In genomic region chr7:100866721-100867039, GRCh38 we compare ENCODE assay signal across 9 cellular contexts. TPM values are rescaled to one million over a fixed set of nuclear protein-coding genes. Genes with fewer than 3 reads are reported as not detected.
DNase-seq lines count a peak whose midpoint lies in the region; ATAC-seq, FAIRE-seq and TF ChIP-seq lines count a peak whose summit lies in the region.
"Had no signal": no experiment of that assay in that cellular context is flagged by ENCODE, and none has a peak within 500 bp of the region (broad histone marks: within the 10 kb centered on the region; RNA-seq: fewer than 3 reads in every experiment).

No MANE protein-coding gene starts in this region.

- intact Hi-C loops in Right ventricle myocardium inferior (cut with DNase I) (no loop called here), cardiac septum (cut with DNase I) (loop anchor here (2.0 kb wide), 1 partner anchor 28 kb away; no protein-coding TSS in a partner anchor), K562 (cut with micrococcal nuclease) (no loop called here)

- BruUV-seq in K562 (replicated peaks; lab: Mats Ljungman, UMichigan), result no TSS peak

- 44% methylated on average over 5 of the region's 5 CpGs for WGBS in K562 (ENCODE audit: insufficient coverage, low coverage, missing lambda C conversion rate)
- 44 to 64% methylated on average over 5 of the region's 5 CpGs for WGBS in lung, 2 donors
- 7 to 41% methylated on average over 2 to 5 of the region's 5 CpGs for WGBS in upper lobe of left lung, 2 donors

- TF ChIP-seq POLR2A in K562 (conservative IDR thresholded peaks at IDR 0.05) (no peak), upper lobe of left lung (IDR thresholded peaks at IDR 0.05) (no peak)

- H3K4me2 ChIP-seq in K562 (ENCODE audit: insufficient read depth, low read length), result peak overlapping the region; percentile 95

- peaks cover 31% of the 10 kb centered on the region for H3K79me2 ChIP-seq in K562 (ENCODE audit: control insufficient read depth, insufficient read depth, low read length)

- TF ChIP-seq RAD21 in K562 (CRISPR knock-in tag; conservative IDR thresholded peaks at IDR 0.05 in 1 of 2, IDR thresholded peaks at IDR 0.05 in 1 of 2), result no peak

- ATAC-seq in Right ventricle myocardium inferior (peak; percentile 9), K562 (no peak), lung (ENCODE audit: insufficient read depth, low FRiP score) (no peak), upper lobe of left lung (ENCODE audit: low FRiP score in 2 of 2) (peak in 1 of 2 donors; percentile 1)

- TF ChIP-seq CTCF in K562 (IDR thresholded peaks at IDR 0.05 in 2 of 3, conservative IDR thresholded peaks at IDR 0.05 in 1 of 3; ENCODE audit: insufficient read depth in 2 of 3, low read depth in 1 of 3, low read length in 3 of 3), result 0 out of 6 replicates have a peak, but pooled peaks of 1 of the 3 experiments have one; percentile 0
- TF ChIP-seq CTCF in lung (IDR thresholded peaks at IDR 0.05; ENCODE audit: control extremely low read depth, extremely low read depth), result no peak
- no peak for TF ChIP-seq CTCF in upper lobe of left lung (IDR thresholded peaks at IDR 0.05)
- TF ChIP-seq CTCF in GM10248 (IDR thresholded peaks at IDR 0.05; ENCODE audit: control extremely low read depth, extremely low read depth, low read depth, missing control alignments), result no peak

- H3K4me1 ChIP-seq in K562 (replicated peaks in 1 of 2; ENCODE audit: control insufficient read depth in 2 of 2, insufficient read depth in 2 of 2, low read length in 2 of 2), result peaks cover 18 to 53% of the 10 kb centered on the region in 2 experiments
- peaks cover 0 to 7% of the 10 kb centered on the region in 2 donors for H3K4me1 ChIP-seq in lung (ENCODE audit: control insufficient read depth in 2 of 2, insufficient read depth in 2 of 2, low read length in 2 of 2)
- H3K4me1 ChIP-seq in upper lobe of left lung, result peaks cover 26 to 39% (median 26%) of the 10 kb centered on the region in 4 donors

- no peaks in the 10 kb centered on the region for H3K9me3 ChIP-seq in K562 (replicated peaks; ENCODE audit: control insufficient read depth, insufficient read depth, low read depth, low read length)
- H3K9me3 ChIP-seq in lung (ENCODE audit: control insufficient read depth in 2 of 2, insufficient read depth in 1 of 2, low read length in 1 of 2), result no peaks in the 10 kb centered on the region
- H3K9me3 ChIP-seq in upper lobe of left lung, result no peaks in the 10 kb centered on the region

- H3K4me3 ChIP-seq in K562, result peak overlapping the region; percentile 90
- peak overlapping the region; percentile 25 for H3K4me3 ChIP-seq in lung
- H3K4me3 ChIP-seq in upper lobe of left lung, result peak overlapping the region; percentile 10 to 86 (median 70)

- in situ Hi-C loops in K562 (cut with MboI), result no loop called here

- FAIRE-seq in K562 (lab: Jason Lieb, UNC), result no peak

- TF ChIP-seq EP300 in K562 (IDR thresholded peaks at IDR 0.05; ENCODE audit: low read length), result no peak
- TF ChIP-seq EP300 in upper lobe of left lung (IDR thresholded peaks at IDR 0.05), result no peak

- DNase-seq in Right ventricle myocardium inferior (ENCODE audit: missing footprints) (no peak), cardiac septum (ENCODE audit: low spot score) (no peak), K562 (ENCODE audit: extremely low read depth in 1 of 4, low spot score in 3 of 4) (no peak), lung (ENCODE audit: low spot score) (no peak), upper lobe of left lung (no peak), NCI-H510A (lab: John Stamatoyannopoulos, UW) (no peak), NCI-H2081 treated with DMSO at 0.1 percent for 48 hours (lab: John Stamatoyannopoulos, UW) (no peak), GM10248 (ENCODE audit: extremely low spot score) (no peak)
- DNase-seq: activated effector memory CD4-positive, alpha-beta T cell treated with Interleukin-2 at 50 U/mL for 16 hours had no signal

- H3K36me3 ChIP-seq in K562 (ENCODE audit: control insufficient read depth, insufficient read depth, low read length), result peaks cover 43% of the 10 kb centered on the region; the same call in 2 of the 3 replicates
- H3K36me3 ChIP-seq in lung (ENCODE audit: control insufficient read depth in 2 of 2, insufficient read depth in 2 of 2, low read length in 2 of 2), result peaks cover 0 to 19% of the 10 kb centered on the region in 2 donors
- peaks cover 3 to 28% (median 14%) of the 10 kb centered on the region in 4 donors for H3K36me3 ChIP-seq in upper lobe of left lung

- H3K9ac ChIP-seq in K562 (ENCODE audit: insufficient read depth in 1 of 2, low read depth in 2 of 2, low read length in 2 of 2), result peak overlapping the region; percentile 98

- H3K9me1 ChIP-seq in K562 (ENCODE audit: control insufficient read depth, insufficient read depth, low read length), result no peaks in the 10 kb centered on the region

- POLR2A ChIA-PET in K562 (lab: Yijun Ruan, JAX) (interaction anchor here (0.6 to 1.0 kb wide), 3 partner anchors 12 to 438 kb away, joined by 3 to 6 read pairs (median 3); no protein-coding TSS in a partner anchor), GM10248 (lab: Yijun Ruan, JAX) (interaction anchor here (0.7 kb wide), 1 partner anchor 14 kb away, joined by 3 read pairs; the partner anchor contains the start of gene SLC12A9)

- H4K20me1 ChIP-seq in K562 (replicated peaks; ENCODE audit: control insufficient read depth, insufficient read depth, low read length), result no peaks in the 10 kb centered on the region

- CTCF ChIA-PET in K562 (lab: Yijun Ruan, JAX; ENCODE audit: low intra/inter-chr PET ratio), result no interaction called here
- CTCF ChIA-PET in GM10248 (lab: Yijun Ruan, JAX), result interaction anchor here (0.8 to 1.4 kb wide), 2 partner anchors 14 to 277 kb away, joined by 3 to 4 read pairs; partner anchors contain the start of gene SLC12A9

- H3K27me3 ChIP-seq in K562 (ENCODE audit: control insufficient read depth in 2 of 2, insufficient read depth in 2 of 2, low read length in 2 of 2) (no peaks in the 10 kb centered on the region), lung (ENCODE audit: control insufficient read depth, insufficient read depth) (no peaks in the 10 kb centered on the region), upper lobe of left lung (no peaks in the 10 kb centered on the region)

- peak overlapping the region; percentile 82 for H2AFZ ChIP-seq in K562 (ENCODE audit: low read depth, low read length)

- H3K27ac ChIP-seq in K562 (ENCODE audit: extremely low read depth, low read depth, low read length) (peak overlapping the region; percentile 97), lung (ENCODE audit: low read depth in 1 of 2, low read length in 1 of 2) (peak overlapping the region; percentile 72 to 78), upper lobe of left lung (peak overlapping the region; percentile 86 to 97 (median 95))

RNA-seq across cellular contexts. Expression of gene TRIP6, which starts 0.5 kb away (rescaled TPM):
- total RNA-seq in Right ventricle myocardium inferior, result 15.5 TPM
- 24.4 TPM for total RNA-seq in cardiac septum
- total RNA-seq in K562 (2011; cell fraction: chromatin; rRNA removed; ENCODE audit: low replicate concordance), result 66.0 and 118 TPM in 2 replicates
- 92.2 and 99.2 TPM in 2 replicates for total RNA-seq in K562 (2011; cell fraction: nucleolus; rRNA removed)
- total RNA-seq in K562 (2011; cell fraction: nucleoplasm; rRNA removed), result 66.9 and 80.3 TPM in 2 replicates
- 104 and 108 TPM in 2 replicates for total RNA-seq in K562 (2014; rRNA removed)
- 28.3 and 28.9 TPM in 2 replicates for total RNA-seq in K562 (2014; rRNA removed; fragmentation: Illumina TruSeq; extraction: Trizol)
- total RNA-seq in K562 (2015; rRNA removed; fragmentation: Illumina TruSeq; extraction: Trizol), result 85.7 and 90.5 TPM in 2 replicates
- 141 and 148 TPM in 2 replicates for total RNA-seq in K562 (2021)
- 48.5 and 54.0 TPM in 2 replicates for polyA plus RNA-seq in K562 (2011; rRNA removed)
- 55.2 and 103 TPM in 2 replicates for polyA plus RNA-seq in K562 (2011; cell fraction: cytosol; rRNA removed)
- 104 and 125 TPM in 2 replicates for polyA plus RNA-seq in K562 (2011; cell fraction: nucleus; rRNA removed)
- 96.4 and 111 TPM in 2 replicates for polyA plus RNA-seq in K562 (2012)
- 35.6 and 78.2 TPM in 2 replicates for polyA plus RNA-seq in K562 (2014; fragmentation: Illumina TruSeq; extraction: Trizol)
- 10 to 100 TPM in 1 of 2 experiments, 1 to 10 TPM in 1; 5.9 to 12.0 TPM for polyA plus RNA-seq in K562 (2014; fragmentation: Nextera tagmentation; extraction: Ambion mirVana)
- 103 and 112 TPM in 2 replicates for polyA plus RNA-seq in K562 (2014; rRNA removed)
- polyA minus RNA-seq in K562 (2011; rRNA and poly(A)+ RNA removed), result 16.6 and 36.4 TPM in 2 replicates
- polyA minus RNA-seq in K562 (2011; cell fraction: cytosol; rRNA and poly(A)+ RNA removed), result 27.3 and 36.2 TPM in 2 replicates
- 31.2 and 31.5 TPM in 2 replicates for polyA minus RNA-seq in K562 (2011; cell fraction: nucleus; rRNA and poly(A)+ RNA removed)
- 10 to 100 TPM; 43.5 to 81.8 TPM for total RNA-seq in lung
- polyA plus RNA-seq in lung, result 10 to 100 TPM; 41.4 to 61.2 TPM
- 10 to 100 TPM; 17.8 to 74.3 (median 67.3) TPM for total RNA-seq in upper lobe of left lung

RNA-seq across cellular contexts. Expression of gene SRRT, which starts 8.2 kb away (rescaled TPM):
- 70.5 TPM for total RNA-seq in Right ventricle myocardium inferior
- 62.9 TPM for total RNA-seq in cardiac septum
- total RNA-seq in K562 (2011; cell fraction: chromatin; rRNA removed; ENCODE audit: low replicate concordance), result 448 and 751 TPM in 2 replicates
- total RNA-seq in K562 (2011; cell fraction: nucleolus; rRNA removed), result 282 and 327 TPM in 2 replicates
- 310 and 324 TPM in 2 replicates for total RNA-seq in K562 (2011; cell fraction: nucleoplasm; rRNA removed)
- total RNA-seq in K562 (2014; rRNA removed), result 155 and 156 TPM in 2 replicates
- total RNA-seq in K562 (2014; rRNA removed; fragmentation: Illumina TruSeq; extraction: Trizol), result 51.8 and 71.6 TPM in 2 replicates
- total RNA-seq in K562 (2015; rRNA removed; fragmentation: Illumina TruSeq; extraction: Trizol), result 80.6 and 84.4 TPM in 2 replicates
- 238 and 263 TPM in 2 replicates for total RNA-seq in K562 (2021)
- 36.5 and 68.2 TPM in 2 replicates for polyA plus RNA-seq in K562 (2011; rRNA removed)
- 31.1 and 47.3 TPM in 2 replicates for polyA plus RNA-seq in K562 (2011; cell fraction: cytosol; rRNA removed)
- polyA plus RNA-seq in K562 (2011; cell fraction: nucleus; rRNA removed), result 397 and 581 TPM in 2 replicates
- polyA plus RNA-seq in K562 (2012), result 151 and 218 TPM in 2 replicates
- polyA plus RNA-seq in K562 (2014; fragmentation: Illumina TruSeq; extraction: Trizol), result 143 and 145 TPM in 2 replicates
- 10 to 100 TPM; 10.3 to 16.7 TPM for polyA plus RNA-seq in K562 (2014; fragmentation: Nextera tagmentation; extraction: Ambion mirVana)
- polyA plus RNA-seq in K562 (2014; rRNA removed), result 140 and 171 TPM in 2 replicates
- 33.4 and 36.1 TPM in 2 replicates for polyA minus RNA-seq in K562 (2011; rRNA and poly(A)+ RNA removed)
- polyA minus RNA-seq in K562 (2011; cell fraction: cytosol; rRNA and poly(A)+ RNA removed), result 63.2 and 87.3 TPM in 2 replicates
- polyA minus RNA-seq in K562 (2011; cell fraction: nucleus; rRNA and poly(A)+ RNA removed), result 122 and 159 TPM in 2 replicates
- total RNA-seq in lung, result 100 to 1,000 TPM in 1 of 2 donors, 10 to 100 TPM in 1; 58.5 to 120 TPM
- polyA plus RNA-seq in lung, result 10 to 100 TPM; 76.1 to 79.8 TPM
- total RNA-seq in upper lobe of left lung, result 100 to 1,000 TPM in 4 of 6 donors, 10 to 100 TPM in 2; 57.9 to 324 (median 111) TPM

RNA-seq across cellular contexts. Expression of gene SLC12A9, which starts 14.2 kb away (rescaled TPM):
- total RNA-seq in Right ventricle myocardium inferior (10.2 TPM), cardiac septum (6.9 TPM), K562 (2014; rRNA removed) (10.7 and 13.8 TPM in 2 replicates), K562 (2014; rRNA removed; fragmentation: Illumina TruSeq; extraction: Trizol) (3.3 and 6.1 TPM in 2 replicates), K562 (2015; rRNA removed; fragmentation: Illumina TruSeq; extraction: Trizol) (7.9 and 10.7 TPM in 2 replicates), K562 (2021) (18.7 and 20.2 TPM in 2 replicates), lung (10 to 100 TPM; 28.5 to 49.1 TPM), upper lobe of left lung (10 to 100 TPM; 14.5 to 50.1 (median 43.9) TPM)
- 27.9 and 65.1 TPM in 2 replicates for total RNA-seq in K562 (2011; cell fraction: chromatin; rRNA removed; ENCODE audit: low replicate concordance)
- 41.7 and 43.0 TPM in 2 replicates for total RNA-seq in K562 (2011; cell fraction: nucleolus; rRNA removed)
- 36.7 and 51.5 TPM in 2 replicates for total RNA-seq in K562 (2011; cell fraction: nucleoplasm; rRNA removed)
- polyA plus RNA-seq in K562 (2011; rRNA removed) (8.4 and 10.6 TPM in 2 replicates), K562 (2014; fragmentation: Illumina TruSeq; extraction: Trizol) (11.7 and 13.7 TPM in 2 replicates), K562 (2014; fragmentation: Nextera tagmentation; extraction: Ambion mirVana) (under 1 TPM; 0.06 to 0.17 TPM), K562 (2014; rRNA removed) (14.6 and 15.6 TPM in 2 replicates), lung (10 to 100 TPM; 29.2 to 52.6 TPM)
- 7.7 and 17.8 TPM in 2 replicates for polyA plus RNA-seq in K562 (2011; cell fraction: cytosol; rRNA removed)
- 38.4 and 65.5 TPM in 2 replicates for polyA plus RNA-seq in K562 (2011; cell fraction: nucleus; rRNA removed)
- polyA plus RNA-seq in K562 (2012), result 14.9 and 15.6 TPM in 2 replicates
- polyA minus RNA-seq in K562 (2011; rRNA and poly(A)+ RNA removed), result 3.3 and 4.6 TPM in 2 replicates
- 8.4 and 8.9 TPM in 2 replicates for polyA minus RNA-seq in K562 (2011; cell fraction: cytosol; rRNA and poly(A)+ RNA removed)
- polyA minus RNA-seq in K562 (2011; cell fraction: nucleus; rRNA and poly(A)+ RNA removed), result 5.8 and 7.0 TPM in 2 replicates

RNA-seq across cellular contexts. Expression of gene UFSP1, which starts 22.8 kb away (rescaled TPM):
- 1.9 TPM for total RNA-seq in Right ventricle myocardium inferior
- 2.1 TPM for total RNA-seq in cardiac septum
- total RNA-seq in K562 (2011; cell fraction: chromatin; rRNA removed; ENCODE audit: low replicate concordance), result 2.3 and 9.4 TPM in 2 replicates
- total RNA-seq in K562 (2011; cell fraction: nucleolus; rRNA removed), result 15.4 and 16.7 TPM in 2 replicates
- 6.6 and 8.9 TPM in 2 replicates for total RNA-seq in K562 (2011; cell fraction: nucleoplasm; rRNA removed)
- 18.8 and 20.9 TPM in 2 replicates for total RNA-seq in K562 (2014; rRNA removed)
- total RNA-seq in K562 (2014; rRNA removed; fragmentation: Illumina TruSeq; extraction: Trizol), result 1.4 and 2.1 TPM in 2 replicates
- 3.5 and 3.7 TPM in 2 replicates for total RNA-seq in K562 (2015; rRNA removed; fragmentation: Illumina TruSeq; extraction: Trizol)
- 7.8 and 8.5 TPM in 2 replicates for total RNA-seq in K562 (2021)
- 1.7 and 2.3 TPM in 2 replicates for polyA plus RNA-seq in K562 (2011; rRNA removed)
- polyA plus RNA-seq in K562 (2011; cell fraction: cytosol; rRNA removed), result 1.4 and 7.3 TPM in 2 replicates
- polyA plus RNA-seq in K562 (2011; cell fraction: nucleus; rRNA removed), result 2.0 and 9.3 TPM in 2 replicates
- 4.0 and 6.4 TPM in 2 replicates for polyA plus RNA-seq in K562 (2012)
- polyA plus RNA-seq in K562 (2014; fragmentation: Illumina TruSeq; extraction: Trizol), result 1.3 and 2.0 TPM in 2 replicates
- under 1 TPM; 0.50 to 0.53 TPM for polyA plus RNA-seq in K562 (2014; fragmentation: Nextera tagmentation; extraction: Ambion mirVana)
- 13.5 and 14.3 TPM in 2 replicates for polyA plus RNA-seq in K562 (2014; rRNA removed)
- polyA minus RNA-seq in K562 (2011; rRNA and poly(A)+ RNA removed), result 1.4 and 2.4 TPM in 2 replicates
- polyA minus RNA-seq in K562 (2011; cell fraction: cytosol; rRNA and poly(A)+ RNA removed), result 3.8 and 6.0 TPM in 2 replicates
- 13.9 and 15.2 TPM in 2 replicates for polyA minus RNA-seq in K562 (2011; cell fraction: nucleus; rRNA and poly(A)+ RNA removed)
- total RNA-seq in lung, result 1 to 10 TPM; 1.5 to 5.8 TPM
- 1 to 10 TPM; 5.2 to 6.2 TPM for polyA plus RNA-seq in lung
- 1 to 10 TPM in 4 of 6 donors, under 1 TPM in 1, not detected in 1; 0.55 to 8.5 (median 4.8) TPM for total RNA-seq in upper lobe of left lung

RNA-seq across cellular contexts. Expression of gene ACHE, which starts 29.0 kb away (rescaled TPM):
- total RNA-seq in Right ventricle myocardium inferior (0.73 TPM), cardiac septum (2.1 TPM), K562 (2014; rRNA removed) (2.7 and 4.0 TPM in 2 replicates), K562 (2014; rRNA removed; fragmentation: Illumina TruSeq; extraction: Trizol) (0.54 and 0.84 TPM in 2 replicates), K562 (2015; rRNA removed; fragmentation: Illumina TruSeq; extraction: Trizol) (0.51 and 0.87 TPM in 2 replicates), K562 (2021) (7.5 and 8.8 TPM in 2 replicates), lung (1 to 10 TPM; 7.2 to 8.2 TPM), upper lobe of left lung (1 to 10 TPM in 5 of 6 donors, not detected in 1; 1.3 to 2.9 (median 2.2) TPM)
- 9.6 and 34.7 TPM in 2 replicates for total RNA-seq in K562 (2011; cell fraction: chromatin; rRNA removed; ENCODE audit: low replicate concordance)
- 25.8 and 31.3 TPM in 2 replicates for total RNA-seq in K562 (2011; cell fraction: nucleolus; rRNA removed)
- 17.1 and 17.3 TPM in 2 replicates for total RNA-seq in K562 (2011; cell fraction: nucleoplasm; rRNA removed)
- polyA plus RNA-seq in K562 (2011; rRNA removed) (2.5 and 2.8 TPM in 2 replicates), K562 (2014; fragmentation: Illumina TruSeq; extraction: Trizol) (1.9 and 4.2 TPM in 2 replicates), K562 (2014; fragmentation: Nextera tagmentation; extraction: Ambion mirVana) (under 1 TPM; 0.04 to 0.06 TPM), K562 (2014; rRNA removed) (8.0 and 9.3 TPM in 2 replicates), lung (1 to 10 TPM; 2.6 to 6.2 TPM)
- polyA plus RNA-seq in K562 (2011; cell fraction: cytosol; rRNA removed), result 1.4 and 6.8 TPM in 2 replicates
- 9.7 and 46.1 TPM in 2 replicates for polyA plus RNA-seq in K562 (2011; cell fraction: nucleus; rRNA removed)
- 2.2 and 3.3 TPM in 2 replicates for polyA plus RNA-seq in K562 (2012)
- polyA minus RNA-seq in K562 (2011; rRNA and poly(A)+ RNA removed), result 0.21 and 1.3 TPM in 2 replicates
- 1.2 and 5.0 TPM in 2 replicates for polyA minus RNA-seq in K562 (2011; cell fraction: cytosol; rRNA and poly(A)+ RNA removed)
- polyA minus RNA-seq in K562 (2011; cell fraction: nucleus; rRNA and poly(A)+ RNA removed), result 3.3 and 3.9 TPM in 2 replicates

Comparison
In these comparisons a context has a peak if more than half of its experiments do, and no peak if none do; other contexts are left out.
1. H3K4me3 ChIP-seq: peak in every context shown above with its lines; median percentile 90 in K562; 70 in upper lobe of left lung; 25 in lung.